In the genomic region with DNA sequence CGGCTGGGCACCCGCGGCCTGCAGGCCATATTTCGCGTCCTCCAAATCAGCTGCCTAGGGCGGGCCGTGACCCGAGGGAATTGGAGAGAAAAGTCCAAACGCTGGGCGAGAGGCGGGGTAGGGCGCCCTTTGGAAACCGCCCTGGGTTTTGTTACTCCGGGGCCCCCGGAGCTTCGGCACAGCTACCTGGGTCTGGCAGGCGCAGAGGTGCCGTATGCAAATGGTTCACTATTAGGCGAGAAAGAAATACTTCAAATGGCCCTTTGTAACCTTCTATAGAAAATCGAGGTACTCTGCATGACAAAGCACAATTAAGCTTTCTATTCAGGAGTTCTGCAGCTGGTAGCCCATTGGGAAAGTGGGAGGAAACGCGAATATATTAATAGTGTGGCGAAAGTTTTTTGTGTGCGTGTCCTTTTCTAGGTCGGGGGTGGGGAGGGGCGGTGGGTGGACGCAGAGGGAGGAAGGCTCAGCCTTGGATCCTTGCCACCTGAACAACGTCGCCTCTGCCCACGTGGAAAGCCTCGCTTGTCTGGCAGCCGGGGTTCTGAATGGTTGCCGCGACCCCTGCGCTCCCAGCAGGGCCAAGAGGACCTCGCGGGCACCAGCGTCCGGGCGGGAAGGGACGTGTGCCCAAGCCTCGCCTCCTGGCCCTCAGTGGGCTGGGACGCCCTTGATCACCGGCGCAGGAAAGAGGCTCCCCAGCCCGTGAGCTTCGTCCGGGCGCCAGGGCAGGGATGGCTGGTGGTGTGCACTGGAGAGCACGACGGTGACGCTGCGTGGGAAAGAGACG, we compare ENCODE assay signal across 14 cellular contexts. TPM values are rescaled to one million over a fixed set of nuclear protein-coding genes. Genes with fewer than 3 reads are reported as not detected.
DNase-seq lines count a peak whose midpoint lies in the region; ATAC-seq, FAIRE-seq and TF ChIP-seq lines count a peak whose summit lies in the region.
"Had no signal": no experiment of that assay in that cellular context is flagged by ENCODE, and none has a peak within 500 bp of the region (broad histone marks: within the 10 kb centered on the region; RNA-seq: fewer than 3 reads in every experiment).

No MANE protein-coding gene starts in this region.

- H3K27ac ChIP-seq in iPS-18a (ENCODE audit: low read length) = no peak overlapping the region
- H3K27ac ChIP-seq in parathyroid adenoma = no peak overlapping the region

- H3K27me3 ChIP-seq in iPS-18a (ENCODE audit: control insufficient read depth, insufficient read depth, low read length) (peaks cover 80% of the 10 kb centered on the region), parathyroid adenoma (ENCODE audit: control insufficient read depth, insufficient read depth, low read length) (no peaks in the 10 kb centered on the region)

- peak overlapping the region; percentile 24 for H3K4me2 ChIP-seq in parathyroid adenoma (ENCODE audit: low read length)

- no peak overlapping the region for H2AFZ ChIP-seq in parathyroid adenoma

- no peak for TF ChIP-seq POLR2A in GM12892 (IDR thresholded peaks at IDR 0.05; ENCODE audit: low read depth, low read length)

- peak overlapping the region; percentile 39; the same call in 1 of the 2 replicates for H3K9ac ChIP-seq in ES-I3 (ENCODE audit: low read depth, low read length)
- H3K9ac ChIP-seq in iPS-18a (ENCODE audit: low read length) = no peak overlapping the region
- no peak overlapping the region for H3K9ac ChIP-seq in parathyroid adenoma

- no peaks in the 10 kb centered on the region for H3K36me3 ChIP-seq in ES-I3 (ENCODE audit: insufficient read depth, low read length)
- H3K36me3 ChIP-seq in iPS-18a (ENCODE audit: control insufficient read depth, low read depth, low read length) = no peaks in the 10 kb centered on the region
- no peaks in the 10 kb centered on the region for H3K36me3 ChIP-seq in parathyroid adenoma (ENCODE audit: control insufficient read depth, insufficient read depth, low read length)

- TF ChIP-seq CTCF in parathyroid adenoma (IDR thresholded peaks at IDR 0.05) = no peak

- H3K4me1 ChIP-seq in ES-I3 (ENCODE audit: insufficient read depth, low read length) = peaks cover 10% of the 10 kb centered on the region
- H3K4me1 ChIP-seq in iPS-18a (ENCODE audit: control insufficient read depth, low read depth, low read length) = peaks cover 31% of the 10 kb centered on the region
- H3K4me1 ChIP-seq in parathyroid adenoma = no peaks in the 10 kb centered on the region

- DNase-seq in astrocyte of the hippocampus (ENCODE audit: low read depth, low spot score) = peak; percentile 10
- DNase-seq in GM12892 (ENCODE audit: insufficient read length) = no peak
- no peak for DNase-seq in CD1c-positive myeloid dendritic cell (ENCODE audit: extremely low spot score)
- DNase-seq: activated CD4-positive, alpha-beta T cell treated with anti-CD3 and anti-CD28 coated beads for 36 hours; activated effector memory CD4-positive, alpha-beta T cell treated with anti-CD3 and anti-CD28 coated beads, Interleukin-2, amount 50 U/mL, for 16 hours; AML-193; NCI-H2081; SW 1271 had no signal

- ATAC-seq in GM18517 (IDR thresholded peaks at IDR 0.05; ENCODE audit: unreplicated experiment) (no peak), GM21367 (IDR thresholded peaks at IDR 0.05; ENCODE audit: unreplicated experiment) (no peak)
- ATAC-seq: activated CD4-positive, alpha-beta T cell treated with anti-CD3 and anti-CD28 coated beads for 36 hours had no signal

- peak overlapping the region; percentile 46 for H3K4me3 ChIP-seq in iPS-18a (ENCODE audit: low read length)
- H3K4me3 ChIP-seq in parathyroid adenoma (ENCODE audit: low read depth, low read length) = no peak overlapping the region

- no peaks in the 10 kb centered on the region for H3K79me2 ChIP-seq in parathyroid adenoma

- no peak for FAIRE-seq in GM12892 (lab: Jason Lieb, UNC)
- FAIRE-seq: GM18507 had no signal

- no peaks in the 10 kb centered on the region for H3K9me3 ChIP-seq in ES-I3 (ENCODE audit: control insufficient read depth, insufficient read depth, low read length)
- H3K9me3 ChIP-seq in iPS-18a (ENCODE audit: control insufficient read depth, low read depth, low read length) = no peaks in the 10 kb centered on the region
- no peaks in the 10 kb centered on the region for H3K9me3 ChIP-seq in parathyroid adenoma (ENCODE audit: control insufficient read depth, low read length)

RNA-seq across cellular contexts. Expression of a gene that starts 9.5 kb away (rescaled TPM):
- polyA plus RNA-seq in GM12892 (2012; ENCODE audit: missing spikeins) = not detected

RNA-seq across cellular contexts. Expression of a gene that starts 45.0 kb away (rescaled TPM):
- polyA plus RNA-seq in GM12892 (2012; ENCODE audit: missing spikeins) = 9.0 TPM
